ENCODE assay signal across 14 cellular contexts in the genomic region with DNA sequence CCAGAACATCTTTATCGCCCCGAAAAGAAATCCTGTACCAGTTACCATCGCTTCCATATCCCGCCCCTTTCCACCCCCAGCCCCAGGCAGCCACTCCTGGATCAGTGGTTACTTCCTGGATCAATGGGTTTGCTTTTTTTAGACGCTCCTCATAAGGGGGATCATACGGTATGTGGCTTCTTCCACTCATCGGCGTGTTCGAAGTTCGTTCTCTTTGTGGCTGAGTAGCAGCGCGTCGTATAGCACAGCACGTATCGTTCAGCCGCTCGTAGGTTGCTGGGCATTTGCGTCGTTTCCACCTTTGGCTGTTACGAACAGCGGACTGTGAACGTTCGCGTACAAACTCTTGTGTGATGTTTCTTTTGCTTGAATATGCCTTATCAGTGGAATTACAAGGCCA. TPM values are rescaled to one million over a fixed set of nuclear protein-coding genes. Genes with fewer than 3 reads are reported as not detected.
DNase-seq lines count a peak whose midpoint lies in the region; ATAC-seq and TF ChIP-seq lines count a peak whose summit lies in the region.
"Had no signal": no experiment of that assay in that cellular context is flagged by ENCODE, and none has a peak within 500 bp of the region (broad histone marks: within the 10 kb centered on the region; RNA-seq: fewer than 3 reads in every experiment).

No MANE protein-coding gene starts in this region.

- H3K9me3 Mint-ChIP-seq in activated naive CD4-positive, alpha-beta T cell treated with anti-CD3 and anti-CD28 coated beads, Interleukin-2, amount 50 U/mL, for 24 hours: no peaks in the 10 kb centered on the region
- H3K9me3 Mint-ChIP-seq in activated B cell treated with CpG ODN at 0.5 μM for 24 hours: no peaks in the 10 kb centered on the region
- peaks cover 12% of the 10 kb centered on the region for H3K9me3 Mint-ChIP-seq in glutamatergic neuron (ENCODE audit: unreplicated experiment)

- peak overlapping the region; percentile 80 for H3K27ac Mint-ChIP-seq in activated naive CD4-positive, alpha-beta T cell treated with anti-CD3 and anti-CD28 coated beads, Interleukin-2, amount 50 U/mL, for 24 hours
- H3K27ac Mint-ChIP-seq in activated B cell treated with CpG ODN at 0.5 μM for 24 hours (no peak overlapping the region), glutamatergic neuron (ENCODE audit: unreplicated experiment) (peak overlapping the region; percentile 56)

- H3K4me3 Mint-ChIP-seq in activated naive CD4-positive, alpha-beta T cell treated with anti-CD3 and anti-CD28 coated beads, Interleukin-2, amount 50 U/mL, for 24 hours: peak overlapping the region; percentile 92
- H3K4me3 Mint-ChIP-seq in activated B cell treated with CpG ODN at 0.5 μM for 24 hours (peak overlapping the region; percentile 91), glutamatergic neuron (ENCODE audit: unreplicated experiment) (peak overlapping the region; percentile 70)

- no peaks in the 10 kb centered on the region for H3K27me3 Mint-ChIP-seq in activated naive CD4-positive, alpha-beta T cell treated with anti-CD3 and anti-CD28 coated beads, Interleukin-2, amount 50 U/mL, for 24 hours
- H3K27me3 Mint-ChIP-seq in activated B cell treated with CpG ODN at 0.5 μM for 24 hours (no peaks in the 10 kb centered on the region), glutamatergic neuron (ENCODE audit: unreplicated experiment) (peaks cover 22% of the 10 kb centered on the region)

- H3K27me3 ChIP-seq in upper lobe of right lung (no peaks in the 10 kb centered on the region), H7 (ENCODE audit: control insufficient read depth, insufficient read depth, low read length) (no peaks in the 10 kb centered on the region; the same call in 1 of the 2 replicates)
- H3K27me3 ChIP-seq: body of pancreas, SJCRH30 had no signal

- H3K27ac ChIP-seq in upper lobe of right lung: no peak overlapping the region
- H3K27ac ChIP-seq: body of pancreas, SJCRH30 had no signal

- no peak for ATAC-seq in activated B cell treated with CpG ODN at 0.5 μM for 24 hours (ENCODE audit: low read depth)
- ATAC-seq in upper lobe of right lung: no peak
- ATAC-seq in HG02642 (IDR thresholded peaks at IDR 0.05; ENCODE audit: poor library complexity, unreplicated experiment): no peak
- ATAC-seq: body of pancreas had no signal

- H3K4me3 ChIP-seq in upper lobe of right lung (no peak overlapping the region), H7 (ENCODE audit: insufficient read depth, low read depth, low read length) (no peak overlapping the region)
- H3K4me3 ChIP-seq: body of pancreas, lung, SJCRH30 had no signal

- no peak for DNase-seq in activated naive CD4-positive, alpha-beta T cell treated with anti-CD3 and anti-CD28 coated beads, Interleukin-2, amount 50 U/mL, for 16 hours
- DNase-seq in activated B cell treated with CpG ODN at 0.5 μM for 24 hours (no peak), glutamatergic neuron (no peak), upper lobe of right lung (peak; percentile 32), NCI-H748 (lab: John Stamatoyannopoulos, UW; ENCODE audit: unreplicated experiment) (no peak), H7 (no peak)
- DNase-seq: GOT3, NCI-H1105, nucleus accumbens, SJCRH30 had no signal

- TF ChIP-seq CTCF in activated B cell treated with CpG ODN at 0.5 μM for 24 hours (IDR thresholded peaks at IDR 0.05) (no peak), glutamatergic neuron (IDR thresholded peaks at IDR 0.05; ENCODE audit: partially characterized antibody, unreplicated experiment) (no peak), upper lobe of right lung (IDR thresholded peaks at IDR 0.05) (no peak)

- POLR2A ChIA-PET in activated B cell treated with CpG ODN at 0.5 μM for 24 hours (lab: Charles Lee): no interaction called here

- H3K36me3 ChIP-seq in upper lobe of right lung (peaks cover 17% of the 10 kb centered on the region), H7 (replicated peaks; ENCODE audit: control insufficient read depth, insufficient read depth, low read length) (peaks cover 9% of the 10 kb centered on the region)

- H3K9me3 ChIP-seq in upper lobe of right lung: no peaks in the 10 kb centered on the region
- H3K9me3 ChIP-seq: body of pancreas, SJCRH30 had no signal

- H3K4me1 ChIP-seq in upper lobe of right lung: peaks cover 18% of the 10 kb centered on the region
- H3K4me1 ChIP-seq: SJCRH30 had no signal

- peaks cover 6% of the 10 kb centered on the region for H3K36me3 Mint-ChIP-seq in activated naive CD4-positive, alpha-beta T cell treated with anti-CD3 and anti-CD28 coated beads, Interleukin-2, amount 50 U/mL, for 24 hours
- H3K36me3 Mint-ChIP-seq in activated B cell treated with CpG ODN at 0.5 μM for 24 hours (ENCODE audit: low read depth): peaks cover 27% of the 10 kb centered on the region
- H3K36me3 Mint-ChIP-seq in glutamatergic neuron (ENCODE audit: unreplicated experiment): no peaks in the 10 kb centered on the region

- CTCF ChIA-PET in activated B cell treated with CpG ODN at 0.5 μM for 24 hours (lab: Charles Lee): no interaction called here

- intact Hi-C loops in activated B cell treated with CpG ODN at 0.5 μM for 24 hours (cut with micrococcal nuclease) (no loop called here), upper lobe of right lung (cut with DNase I) (no loop called here)

- peaks cover 33% of the 10 kb centered on the region for H3K4me1 Mint-ChIP-seq in activated naive CD4-positive, alpha-beta T cell treated with anti-CD3 and anti-CD28 coated beads, Interleukin-2, amount 50 U/mL, for 24 hours
- H3K4me1 Mint-ChIP-seq in activated B cell treated with CpG ODN at 0.5 μM for 24 hours: peaks cover 35% of the 10 kb centered on the region
- peaks cover 5% of the 10 kb centered on the region for H3K4me1 Mint-ChIP-seq in glutamatergic neuron (ENCODE audit: low read depth, unreplicated experiment)

RNA-seq across cellular contexts. Expression of a gene that starts 1.8 kb away (rescaled TPM):
- total RNA-seq in activated B cell treated with CpG ODN at 0.5 μM for 24 hours (28.1 and 29.1 TPM in 2 replicates), glutamatergic neuron (ENCODE audit: unreplicated experiment) (17.8 TPM), upper lobe of right lung (16.5 TPM)
- 26.0 and 29.1 TPM in 2 replicates for total RNA-seq in H7 (2014; rRNA removed; shearing (Covaris generic))

RNA-seq across cellular contexts. Expression of a gene that starts 2.0 kb away (rescaled TPM):
- 39.9 and 43.0 TPM in 2 replicates for total RNA-seq in activated B cell treated with CpG ODN at 0.5 μM for 24 hours
- 24.9 TPM for total RNA-seq in glutamatergic neuron (ENCODE audit: unreplicated experiment)
- total RNA-seq in upper lobe of right lung: 16.2 TPM
- 16.1 and 22.6 TPM in 2 replicates for total RNA-seq in H7 (2014; rRNA removed; shearing (Covaris generic))
